ENCODE assay signal across 8 cellular contexts in the genomic region with DNA sequence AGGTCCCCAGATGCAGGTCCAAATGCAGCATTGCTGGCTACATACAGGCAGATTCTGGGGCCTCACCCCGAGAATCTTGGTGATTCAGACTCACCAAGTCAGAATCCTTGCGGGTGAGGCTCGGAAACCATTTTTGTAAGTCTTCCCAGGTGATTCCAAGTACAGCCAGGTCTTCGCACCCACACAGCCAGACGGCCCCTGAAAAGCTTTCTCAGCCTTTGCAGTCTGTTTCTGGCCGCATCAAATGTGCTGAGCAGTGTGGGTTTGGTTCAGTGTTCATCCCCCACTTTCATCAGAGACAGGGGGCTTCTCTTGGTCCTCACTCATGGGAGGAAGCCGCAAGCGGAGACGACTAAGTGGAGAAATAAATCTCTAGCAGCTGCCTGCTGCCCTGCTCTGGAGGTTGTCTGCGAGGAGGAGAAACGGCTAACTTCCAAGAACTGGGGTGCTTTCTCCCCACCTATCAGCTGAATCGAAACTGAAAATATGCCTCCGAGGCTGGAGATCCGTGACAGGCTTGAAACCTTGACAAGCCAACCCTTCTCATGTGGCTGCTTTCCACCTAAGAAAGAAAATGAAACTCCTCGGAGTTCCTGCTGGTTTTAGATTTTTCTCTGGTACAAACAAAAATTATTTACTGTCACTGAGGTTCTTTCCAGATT. TPM values are rescaled to one million over a fixed set of nuclear protein-coding genes. Genes with fewer than 3 reads are reported as not detected.
A peak's percentile ranks its signal among the peaks of the same experiment; 100 is the strongest.
DNase-seq lines count a peak whose midpoint lies in the region; ATAC-seq, FAIRE-seq and TF ChIP-seq lines count a peak whose summit lies in the region.

No MANE protein-coding gene starts in this region.

- H3K4me3 Mint-ChIP-seq in activated CD4-positive, alpha-beta memory T cell treated with anti-CD3 and anti-CD28 coated beads for 36 hours, result peak overlapping the region; percentile 82

- POLR2A ChIA-PET in activated CD4-positive, alpha-beta memory T cell treated with anti-CD3 and anti-CD28 coated beads for 36 hours (lab: Charles Lee), result interaction anchor here (0.7 to 4.2 kb wide), 12 partner anchors 9 to 471 kb away, joined by 3 to 16 read pairs (median 4); partner anchors contain the start of genes RALB and TMEM185B

- peaks cover 4% of the 10 kb centered on the region for H3K36me3 Mint-ChIP-seq in activated CD4-positive, alpha-beta memory T cell treated with anti-CD3 and anti-CD28 coated beads for 36 hours

- H3K4me3 ChIP-seq in AG10803 (ENCODE audit: low read length) (peak overlapping the region; percentile 61), fibroblast of mammary gland (ENCODE audit: control insufficient read depth, low read depth, low read length) (peak overlapping the region; percentile 50), gastrocnemius medialis (peak overlapping the region; percentile 58 to 65 (median 59))

- no peaks in the 10 kb centered on the region for H3K36me3 ChIP-seq in gastrocnemius medialis

- peak overlapping the region; percentile 96 for H3K27ac Mint-ChIP-seq in activated CD4-positive, alpha-beta memory T cell treated with anti-CD3 and anti-CD28 coated beads for 36 hours

- peak overlapping the region; percentile 50 to 73 (median 60) for H3K27ac ChIP-seq in gastrocnemius medialis

- no peak for TF ChIP-seq CTCF in AG10803 (conservative IDR thresholded peaks at IDR 0.05; ENCODE audit: low read length)
- no peak for TF ChIP-seq CTCF in fibroblast of mammary gland (conservative IDR thresholded peaks at IDR 0.05; ENCODE audit: control insufficient read depth, insufficient read depth, low read depth, low read length)
- TF ChIP-seq CTCF in gastrocnemius medialis (IDR thresholded peaks at IDR 0.05 in 4 of 5, conservative IDR thresholded peaks at IDR 0.05 in 1 of 5), result no peak

- in situ Hi-C loops in gastrocnemius medialis (cut with MboI; ENCODE audit: low sequenced_read_pairs in 4 of 4), result no loop called here

- peaks cover 40% of the 10 kb centered on the region for H3K4me1 Mint-ChIP-seq in activated CD4-positive, alpha-beta memory T cell treated with anti-CD3 and anti-CD28 coated beads for 36 hours (ENCODE audit: low read depth)

- ATAC-seq in GM19397 (IDR thresholded peaks at IDR 0.05; ENCODE audit: unreplicated experiment) (peak; percentile 77), HG03558 (IDR thresholded peaks at IDR 0.05; ENCODE audit: extremely low read depth, unreplicated experiment) (peak; percentile 80), gastrocnemius medialis (peak; percentile 43 to 69)

- H3K9me3 ChIP-seq in gastrocnemius medialis, result no peaks in the 10 kb centered on the region

- intact Hi-C loops in activated CD4-positive, alpha-beta memory T cell treated with anti-CD3 and anti-CD28 coated beads for 36 hours (cut with micrococcal nuclease), result loop anchor here (1.0 to 2.0 kb wide), 8 partner anchors 9 to 527 kb away; partner anchors contain the start of genes PTPN4, RALB and TMEM185B
- intact Hi-C loops in gastrocnemius medialis (cut with DNase I; ENCODE audit: low total_unique reads), result no loop called here

- no peaks in the 10 kb centered on the region for H3K9me3 Mint-ChIP-seq in activated CD4-positive, alpha-beta memory T cell treated with anti-CD3 and anti-CD28 coated beads for 36 hours

- CTCF ChIA-PET in activated CD4-positive, alpha-beta memory T cell treated with anti-CD3 and anti-CD28 coated beads for 36 hours (lab: Charles Lee), result interaction anchor here (0.7 to 4.2 kb wide), 6 partner anchors 9 to 111 kb away, joined by 3 to 24 read pairs (median 6); partner anchors contain the start of gene TMEM185B

- no peak for TF ChIP-seq POLR2A in gastrocnemius medialis (IDR thresholded peaks at IDR 0.05)

- FAIRE-seq in HTR-8/SVneo (lab: Jason Lieb, UNC), result no peak

- no peaks in the 10 kb centered on the region for H3K27me3 ChIP-seq in gastrocnemius medialis

- peak; percentile 46 for DNase-seq in AG10803 (ENCODE audit: low read depth)
- DNase-seq in activated CD4-positive, alpha-beta memory T cell treated with anti-CD3 and anti-CD28 coated beads for 36 hours, result peak; percentile 85
- peak; percentile 50 for DNase-seq in fibroblast of mammary gland (ENCODE audit: low read depth)
- DNase-seq in gastrocnemius medialis, result peak in 1 of 2 donors; percentile 13
- no peak for DNase-seq in EL
- no peak for DNase-seq in HTR-8/SVneo (ENCODE audit: insufficient read length, low spot score)

- peaks cover 8% of the 10 kb centered on the region in 2 donors for H3K4me1 ChIP-seq in gastrocnemius medialis

- H3K27me3 Mint-ChIP-seq in activated CD4-positive, alpha-beta memory T cell treated with anti-CD3 and anti-CD28 coated beads for 36 hours, result no peaks in the 10 kb centered on the region

RNA-seq across cellular contexts. Expression of gene TMEM185B, which starts 8.9 kb away (rescaled TPM):
- 10 to 100 TPM; 19.4 to 19.7 TPM for total RNA-seq in activated CD4-positive, alpha-beta memory T cell treated with anti-CD3 and anti-CD28 coated beads for 36 hours
- total RNA-seq in gastrocnemius medialis, result 10 to 100 TPM; 10.8 to 23.5 (median 15.4) TPM

RNA-seq across cellular contexts. Expression of gene RALB, which starts 20.5 kb away (rescaled TPM):
- 10 to 100 TPM; 52.5 to 52.9 TPM for total RNA-seq in activated CD4-positive, alpha-beta memory T cell treated with anti-CD3 and anti-CD28 coated beads for 36 hours
- total RNA-seq in gastrocnemius medialis, result 10 to 100 TPM; 20.1 to 45.0 (median 30.4) TPM

Comparison
In these comparisons a context has a peak if more than half of its experiments do, and no peak if none do; other contexts are left out.
1. DNase-seq: peak in AG10803 (single experiment), activated CD4-positive, alpha-beta memory T cell treated with anti-CD3 and anti-CD28 coated beads for 36 hours (single experiment) and fibroblast of mammary gland (single experiment); none in EL (single experiment) and HTR-8/SVneo (single experiment).
2. Peak in every context shown above with its lines, with median percentiles within 50 percentile points of each other: H3K4me3 ChIP-seq and ATAC-seq.